Comparison of ENCODE assay signal across 2 cellular contexts in genomic region chr21:44875341-44875740, GRCh38.
TF ChIP-seq lines count a peak whose summit lies in the region.

No MANE protein-coding gene starts in this region.

TF ChIP-seq in HEK293, 187 proteins besides CTCF, POLR2A, EP300 and RAD21:
- TF ChIP-seq ZFHX2 (tag by site-specific recombination; conservative IDR thresholded peaks at IDR 0.05) (no peak), ZBTB17 (tag by site-specific recombination; IDR thresholded peaks at IDR 0.05) (0 out of 2 replicates have a peak, but pooled peaks have one; percentile 9)

TF ChIP-seq in H1, 55 proteins besides CTCF, POLR2A, EP300 and RAD21:
- TF ChIP-seq BCL11A (IDR thresholded peaks at IDR 0.05; ENCODE audit: low read depth in 2 of 2, low read length in 2 of 2) (no peak), PHF8 (conservative IDR thresholded peaks at IDR 0.05; ENCODE audit: low read depth, low read length) (no peak), TAF7 (optimal IDR thresholded peaks at IDR 0.05; ENCODE audit: borderline replicate concordance, low read depth, low read length) (no peak), TCF12 (IDR thresholded peaks at IDR 0.05; ENCODE audit: low read depth, low read length) (no peak), RBBP5 (IDR thresholded peaks at IDR 0.05; ENCODE audit: borderline replicate concordance, low read depth, low read length) (no peak), HDAC6 (IDR thresholded peaks at IDR 0.05; ENCODE audit: low read depth, low read length) (no peak), GABPA (IDR thresholded peaks at IDR 0.05; ENCODE audit: borderline replicate concordance, insufficient read depth, low read length) (no peak), CHD7 (IDR thresholded peaks at IDR 0.05; ENCODE audit: insufficient replicate concordance, low read length) (no peak), RNF2 (IDR thresholded peaks at IDR 0.05; ENCODE audit: borderline replicate concordance, low read depth, low read length, missing control alignments, poor library complexity, severe bottlenecking) (no peak), TBP (IDR thresholded peaks at IDR 0.05; ENCODE audit: low read depth, low read length) (no peak), SP4 (IDR thresholded peaks at IDR 0.05; ENCODE audit: low read length) (no peak), CEBPB (IDR thresholded peaks at IDR 0.05; ENCODE audit: low read depth, low read length) (no peak), FOSL1 (IDR thresholded peaks at IDR 0.05; ENCODE audit: insufficient read depth, low read depth, low read length) (no peak), ATF2 (IDR thresholded peaks at IDR 0.05; ENCODE audit: low read length) (no peak), CREB1 (IDR thresholded peaks at IDR 0.05) (no peak), YY1 (IDR thresholded peaks at IDR 0.05; ENCODE audit: low read depth, low read length) (no peak), EGR1 (IDR thresholded peaks at IDR 0.05; ENCODE audit: borderline replicate concordance, low read depth, low read length) (no peak), MAFK (IDR thresholded peaks at IDR 0.05; ENCODE audit: low read depth, low read length) (no peak), USF2 (IDR thresholded peaks at IDR 0.05; ENCODE audit: low read length) (no peak)
